14 cellular contexts compared by ENCODE assay signal in the genomic region with DNA sequence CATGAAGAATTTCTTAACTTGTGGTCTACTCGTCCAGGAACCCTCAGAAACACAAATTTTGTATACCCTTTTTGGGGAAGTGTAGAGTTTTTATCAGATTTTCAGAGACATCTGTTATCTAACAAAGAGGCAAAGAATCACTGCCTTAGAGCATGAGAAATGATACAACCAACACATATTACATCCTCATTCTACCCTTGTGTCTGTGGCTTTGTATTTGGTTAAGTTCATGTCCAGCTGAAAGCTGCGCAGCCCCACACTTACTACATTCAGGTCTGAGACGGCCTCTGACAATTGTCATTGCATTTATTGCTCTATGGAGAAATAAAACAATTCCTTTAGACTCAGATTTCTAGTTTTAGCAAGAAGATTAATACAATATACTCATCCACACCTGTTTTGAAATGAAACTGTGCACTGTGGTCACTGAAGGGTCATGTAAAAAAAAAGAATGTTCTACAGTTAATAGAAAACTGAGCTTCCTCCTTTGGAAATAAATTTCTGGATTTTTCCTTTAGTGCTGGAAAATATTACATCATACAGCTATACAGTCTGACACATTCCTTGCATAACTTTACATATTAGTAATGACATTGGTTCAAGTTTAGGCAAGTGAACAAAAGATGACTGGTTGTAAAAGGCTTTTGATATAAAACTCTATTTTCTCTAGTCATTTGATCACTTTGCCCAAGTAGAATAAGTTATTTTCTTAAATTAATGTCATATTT. TPM values are rescaled to one million over a fixed set of nuclear protein-coding genes. Genes with fewer than 3 reads are reported as not detected.
DNase-seq lines count a peak whose midpoint lies in the region; ATAC-seq and TF ChIP-seq lines count a peak whose summit lies in the region.
"Had no signal": no experiment of that assay in that cellular context is flagged by ENCODE, and none has a peak within 500 bp of the region (broad histone marks: within the 10 kb centered on the region; RNA-seq: fewer than 3 reads in every experiment).

No MANE protein-coding gene starts in this region.

- peak; percentile 66 for DNase-seq in HS-5 (ENCODE audit: low read depth)
- DNase-seq in astrocyte of the cerebellum (ENCODE audit: low read depth) = peak; percentile 55
- peak; percentile 78 for DNase-seq in iris pigment epithelial cell (ENCODE audit: low read depth)
- no peak for DNase-seq in DMS79 (lab: John Stamatoyannopoulos, UW)
- DNase-seq in Right ventricle myocardium superior = no peak
- no peak for DNase-seq in UCSD-AML1 (lab: John Stamatoyannopoulos, UW; ENCODE audit: unreplicated experiment)
- DNase-seq: central memory CD4-positive, alpha-beta T cell; NCI-H524; tibial artery had no signal

- H3K79me2 ChIP-seq in ACC112 (ENCODE audit: control insufficient read depth, insufficient read depth, low read length, unreplicated experiment) = no peaks in the 10 kb centered on the region
- H3K79me2 ChIP-seq: parathyroid adenoma had no signal

- H3K4me3 ChIP-seq in ACC112 (ENCODE audit: low read depth, low read length) (peak overlapping the region; percentile 31; the same call in 1 of the 2 replicates), astrocyte of the cerebellum (ENCODE audit: low read depth, low read length) (no peak overlapping the region)
- H3K4me3 ChIP-seq: BLaER1, tibial artery had no signal

- peak overlapping the region; percentile 62 for H3K27ac ChIP-seq in ACC112 (ENCODE audit: low read depth, low read length)
- H3K27ac ChIP-seq: BLaER1, parathyroid adenoma, tibial artery had no signal

- intact Hi-C loops in Right ventricle myocardium superior (cut with DNase I) = no loop called here

- no peak for ATAC-seq in GM18498 (IDR thresholded peaks at IDR 0.05; ENCODE audit: unreplicated experiment)
- no peak for ATAC-seq in Right ventricle myocardium superior (ENCODE audit: poor library complexity)

- H3K4me1 ChIP-seq in ACC112 (ENCODE audit: control insufficient read depth, insufficient read depth, low read length, unreplicated experiment) = peaks cover 17% of the 10 kb centered on the region
- H3K4me1 ChIP-seq: BLaER1, parathyroid adenoma had no signal

- H3K27me3 ChIP-seq in ACC112 (ENCODE audit: insufficient read depth, low read length) = no peaks in the 10 kb centered on the region
- H3K27me3 ChIP-seq: BLaER1, tibial artery had no signal

- H3K36me3 ChIP-seq in ACC112 (ENCODE audit: insufficient read depth, low read length) = no peaks in the 10 kb centered on the region
- H3K36me3 ChIP-seq: BLaER1, tibial artery had no signal

- TF ChIP-seq CTCF in astrocyte of the cerebellum (IDR thresholded peaks at IDR 0.05; ENCODE audit: low read depth, low read length, missing control alignments) = no peak

- in situ Hi-C loops in astrocyte of the cerebellum (cut with HindIII; ENCODE audit: low sequenced_read_pairs) = no loop called here

- peak overlapping the region; percentile 64 for H2AFZ ChIP-seq in ACC112 (ENCODE audit: low read length, unreplicated experiment)
- H2AFZ ChIP-seq: parathyroid adenoma had no signal

RNA-seq across cellular contexts. Expression of a gene that starts 39.8 kb away (rescaled TPM):
- total RNA-seq in Right ventricle myocardium superior = 7.8 TPM
- total RNA-seq: T-helper 2 cell treated with Interferon-gamma antibody and Interleukin-4, amounts not matched to agents 100 ng/mL and 5 ng/mL, for 36 hours had no signal

Comparison
In these comparisons a context has a peak if more than half of its experiments do, and no peak if none do; other contexts are left out.
1. DNase-seq: peak in HS-5 (single experiment), astrocyte of the cerebellum (single experiment) and iris pigment epithelial cell (single experiment); none in DMS79 (single experiment), Right ventricle myocardium superior (single experiment) and UCSD-AML1 (single experiment).